ENCODE assay signal across 1 cellular context in the genomic region with DNA sequence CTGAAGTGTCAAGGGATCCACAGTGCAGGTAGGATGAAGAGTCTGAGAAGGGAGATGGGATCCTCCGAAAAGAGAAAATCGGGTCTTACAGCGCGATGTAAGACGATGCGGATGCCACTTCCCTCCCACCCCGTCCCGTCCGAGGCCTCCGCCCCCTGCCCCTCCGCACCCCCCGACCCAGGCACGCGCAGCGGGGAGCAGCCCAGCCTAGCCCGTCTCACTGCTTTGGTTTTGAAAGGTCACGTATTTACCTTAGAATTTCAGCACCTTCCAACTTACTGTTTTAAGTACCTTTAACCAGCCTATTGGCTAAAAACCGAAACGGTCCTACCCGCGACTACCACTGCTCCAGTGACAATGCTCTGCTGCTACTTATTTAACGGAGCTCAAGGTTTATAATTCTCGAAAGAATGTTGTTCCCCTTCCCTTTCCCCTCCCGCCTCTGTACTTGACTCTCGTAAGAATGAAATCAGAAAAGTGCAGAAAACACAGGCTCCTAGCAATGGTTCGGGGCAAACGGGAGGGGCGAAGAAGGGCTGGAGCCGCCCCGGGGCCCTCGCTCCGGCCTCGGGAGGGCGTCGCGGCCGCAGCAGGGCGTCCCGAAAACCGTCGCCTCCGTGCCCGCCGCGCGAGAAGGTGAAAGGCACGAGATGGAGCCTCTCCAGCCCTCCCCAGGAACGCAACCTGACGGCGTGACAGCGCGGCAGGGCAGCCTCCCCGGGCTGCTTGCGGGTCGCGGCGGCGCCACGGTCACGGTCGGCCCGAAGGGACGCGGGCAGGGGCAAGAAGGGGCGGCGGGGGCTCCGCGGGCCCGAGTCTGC.
A peak's percentile ranks its signal among the peaks of the same experiment; 100 is the strongest.
TF ChIP-seq lines count a peak whose summit lies in the region.

No MANE protein-coding gene starts in this region.

TF ChIP-seq in HepG2, 621 proteins besides CTCF, POLR2A, EP300 and RAD21 (continued from another document and continues in another):
- TF ChIP-seq CBX1 (IDR thresholded peaks at IDR 0.05; ENCODE audit: low read depth), result no peak
- TF ChIP-seq, protein P1, sequence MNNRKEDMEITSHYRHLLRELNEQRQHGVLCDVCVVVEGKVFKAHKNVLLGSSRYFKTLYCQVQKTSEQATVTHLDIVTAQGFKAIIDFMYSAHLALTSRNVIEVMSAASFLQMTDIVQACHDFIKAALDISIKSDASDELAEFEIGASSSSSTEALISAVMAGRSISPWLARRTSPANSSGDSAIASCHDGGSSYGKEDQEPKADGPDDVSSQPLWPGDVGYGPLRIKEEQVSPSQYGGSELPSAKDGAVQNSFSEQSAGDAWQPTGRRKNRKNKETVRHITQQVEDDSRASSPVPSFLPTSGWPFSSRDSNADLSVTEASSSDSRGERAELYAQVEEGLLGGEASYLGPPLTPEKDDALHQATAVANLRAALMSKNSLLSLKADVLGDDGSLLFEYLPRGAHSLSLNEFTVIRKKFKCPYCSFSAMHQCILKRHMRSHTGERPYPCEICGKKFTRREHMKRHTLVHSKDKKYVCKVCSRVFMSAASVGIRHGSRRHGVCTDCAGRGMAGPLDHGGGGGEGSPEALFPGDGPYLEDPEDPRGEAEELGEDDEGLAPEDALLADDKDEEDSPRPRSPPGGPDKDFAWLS (CRISPR knock-in tag; IDR thresholded peaks at IDR 0.05; ENCODE audit: borderline replicate concordance), result no peak
- TF ChIP-seq NFATC3 (CRISPR knock-in tag; IDR thresholded peaks at IDR 0.05), result 0 out of 2 replicates have a peak, but pooled peaks have one; percentile 37
- no peak for TF ChIP-seq MBD4 (IDR thresholded peaks at IDR 0.05; ENCODE audit: borderline replicate concordance, low read length)
- TF ChIP-seq, protein P2, sequence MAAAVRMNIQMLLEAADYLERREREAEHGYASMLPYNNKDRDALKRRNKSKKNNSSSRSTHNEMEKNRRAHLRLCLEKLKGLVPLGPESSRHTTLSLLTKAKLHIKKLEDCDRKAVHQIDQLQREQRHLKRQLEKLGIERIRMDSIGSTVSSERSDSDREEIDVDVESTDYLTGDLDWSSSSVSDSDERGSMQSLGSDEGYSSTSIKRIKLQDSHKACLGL (CRISPR knock-in tag; IDR thresholded peaks at IDR 0.05), result peak; percentile 50; the same call in 1 of the 2 replicates
- TF ChIP-seq ZNF672 (CRISPR knock-in tag; IDR thresholded peaks at IDR 0.05), result no peak
- TF ChIP-seq, protein P3, sequence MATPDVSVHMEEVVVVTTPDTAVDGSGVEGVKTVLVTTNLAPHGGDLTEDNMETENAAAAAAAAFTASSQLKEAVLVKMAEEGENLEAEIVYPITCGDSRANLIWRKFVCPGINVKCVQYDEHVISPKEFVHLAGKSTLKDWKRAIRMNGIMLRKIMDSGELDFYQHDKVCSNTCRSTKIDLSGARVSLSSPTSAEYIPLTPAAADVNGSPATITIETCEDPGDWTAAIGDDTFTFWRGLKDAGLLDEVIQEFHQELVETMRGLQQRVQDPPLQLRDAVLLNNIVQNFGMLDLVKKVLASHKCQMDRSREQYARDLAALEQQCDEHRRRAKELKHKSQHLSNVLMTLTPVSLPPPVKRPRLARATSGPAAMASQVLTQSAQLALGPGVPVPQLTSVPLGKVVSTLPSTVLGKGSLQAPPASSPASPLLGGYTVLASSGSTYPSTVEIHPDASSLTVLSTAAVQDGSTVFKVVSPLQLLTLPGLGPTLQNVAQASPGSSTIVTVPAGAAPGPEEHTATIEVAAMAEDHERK (CRISPR knock-in tag; IDR thresholded peaks at IDR 0.05; ENCODE audit: low read depth), result no peak
- TF ChIP-seq GABPB1 (CRISPR knock-in tag; IDR thresholded peaks at IDR 0.05), result no peak
- TF ChIP-seq U2AF2 (IDR thresholded peaks at IDR 0.05; ENCODE audit: low read depth, low read length), result no peak
- no peak for TF ChIP-seq KAT8 (CRISPR knock-in tag; IDR thresholded peaks at IDR 0.05)
- no peak for TF ChIP-seq EZH2 (conservative IDR thresholded peaks at IDR 0.05; ENCODE audit: low read depth, low read length)
- TF ChIP-seq, protein P4, sequence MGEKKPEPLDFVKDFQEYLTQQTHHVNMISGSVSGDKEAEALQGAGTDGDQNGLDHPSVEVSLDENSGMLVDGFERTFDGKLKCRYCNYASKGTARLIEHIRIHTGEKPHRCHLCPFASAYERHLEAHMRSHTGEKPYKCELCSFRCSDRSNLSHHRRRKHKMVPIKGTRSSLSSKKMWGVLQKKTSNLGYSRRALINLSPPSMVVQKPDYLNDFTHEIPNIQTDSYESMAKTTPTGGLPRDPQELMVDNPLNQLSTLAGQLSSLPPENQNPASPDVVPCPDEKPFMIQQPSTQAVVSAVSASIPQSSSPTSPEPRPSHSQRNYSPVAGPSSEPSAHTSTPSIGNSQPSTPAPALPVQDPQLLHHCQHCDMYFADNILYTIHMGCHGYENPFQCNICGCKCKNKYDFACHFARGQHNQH (CRISPR knock-in tag; IDR thresholded peaks at IDR 0.05), result 0 out of 2 replicates have a peak, but pooled peaks have one; percentile 1
- no peak for TF ChIP-seq MLLT10 (CRISPR knock-in tag; IDR thresholded peaks at IDR 0.05)
- no peak for TF ChIP-seq ZBTB8A (CRISPR knock-in tag; IDR thresholded peaks at IDR 0.05; ENCODE audit: borderline replicate concordance, low read depth)
- TF ChIP-seq, protein P5, sequence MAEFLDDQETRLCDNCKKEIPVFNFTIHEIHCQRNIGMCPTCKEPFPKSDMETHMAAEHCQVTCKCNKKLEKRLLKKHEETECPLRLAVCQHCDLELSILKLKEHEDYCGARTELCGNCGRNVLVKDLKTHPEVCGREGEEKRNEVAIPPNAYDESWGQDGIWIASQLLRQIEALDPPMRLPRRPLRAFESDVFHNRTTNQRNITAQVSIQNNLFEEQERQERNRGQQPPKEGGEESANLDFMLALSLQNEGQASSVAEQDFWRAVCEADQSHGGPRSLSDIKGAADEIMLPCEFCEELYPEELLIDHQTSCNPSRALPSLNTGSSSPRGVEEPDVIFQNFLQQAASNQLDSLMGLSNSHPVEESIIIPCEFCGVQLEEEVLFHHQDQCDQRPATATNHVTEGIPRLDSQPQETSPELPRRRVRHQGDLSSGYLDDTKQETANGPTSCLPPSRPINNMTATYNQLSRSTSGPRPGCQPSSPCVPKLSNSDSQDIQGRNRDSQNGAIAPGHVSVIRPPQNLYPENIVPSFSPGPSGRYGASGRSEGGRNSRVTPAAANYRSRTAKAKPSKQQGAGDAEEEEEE (CRISPR knock-in tag; IDR thresholded peaks at IDR 0.05; ENCODE audit: borderline replicate concordance), result no peak
- TF ChIP-seq, protein P6, sequence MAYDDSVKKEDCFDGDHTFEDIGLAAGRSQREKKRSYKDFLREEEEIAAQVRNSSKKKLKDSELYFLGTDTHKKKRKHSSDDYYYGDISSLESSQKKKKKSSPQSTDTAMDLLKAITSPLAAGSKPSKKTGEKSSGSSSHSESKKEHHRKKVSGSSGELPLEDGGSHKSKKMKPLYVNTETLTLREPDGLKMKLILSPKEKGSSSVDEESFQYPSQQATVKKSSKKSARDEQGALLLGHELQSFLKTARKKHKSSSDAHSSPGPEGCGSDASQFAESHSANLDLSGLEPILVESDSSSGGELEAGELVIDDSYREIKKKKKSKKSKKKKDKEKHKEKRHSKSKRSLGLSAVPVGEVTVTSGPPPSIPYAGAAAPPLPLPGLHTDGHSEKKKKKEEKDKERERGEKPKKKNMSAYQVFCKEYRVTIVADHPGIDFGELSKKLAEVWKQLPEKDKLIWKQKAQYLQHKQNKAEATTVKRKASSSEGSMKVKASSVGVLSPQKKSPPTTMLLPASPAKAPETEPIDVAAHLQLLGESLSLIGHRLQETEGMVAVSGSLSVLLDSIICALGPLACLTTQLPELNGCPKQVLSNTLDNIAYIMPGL (CRISPR knock-in tag; IDR thresholded peaks at IDR 0.05; ENCODE audit: borderline replicate concordance in 1 of 2, low read depth in 1 of 2), result 0 out of 4 replicates have a peak, but pooled peaks of 1 of the 2 experiments have one; percentile 19
- TF ChIP-seq, protein P7, sequence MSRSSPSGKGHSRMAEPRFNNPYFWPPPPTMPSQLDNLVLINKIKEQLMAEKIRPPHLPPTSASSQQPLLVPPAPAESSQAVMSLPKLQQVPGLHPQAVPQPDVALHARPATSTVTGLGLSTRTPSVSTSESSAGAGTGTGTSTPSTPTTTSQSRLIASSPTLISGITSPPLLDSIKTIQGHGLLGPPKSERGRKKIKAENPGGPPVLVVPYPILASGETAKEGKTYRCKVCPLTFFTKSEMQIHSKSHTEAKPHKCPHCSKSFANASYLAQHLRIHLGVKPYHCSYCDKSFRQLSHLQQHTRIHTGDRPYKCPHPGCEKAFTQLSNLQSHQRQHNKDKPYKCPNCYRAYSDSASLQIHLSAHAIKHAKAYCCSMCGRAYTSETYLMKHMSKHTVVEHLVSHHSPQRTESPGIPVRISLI (CRISPR knock-in tag; IDR thresholded peaks at IDR 0.05; ENCODE audit: borderline replicate concordance), result no peak
- no peak for TF ChIP-seq ZNF878 (CRISPR knock-in tag; IDR thresholded peaks at IDR 0.05)
- TF ChIP-seq BORCS8-MEF2B (CRISPR knock-in tag; IDR thresholded peaks at IDR 0.05), result 0 out of 2 replicates have a peak, but pooled peaks have one; percentile 20
- TF ChIP-seq, protein P8, sequence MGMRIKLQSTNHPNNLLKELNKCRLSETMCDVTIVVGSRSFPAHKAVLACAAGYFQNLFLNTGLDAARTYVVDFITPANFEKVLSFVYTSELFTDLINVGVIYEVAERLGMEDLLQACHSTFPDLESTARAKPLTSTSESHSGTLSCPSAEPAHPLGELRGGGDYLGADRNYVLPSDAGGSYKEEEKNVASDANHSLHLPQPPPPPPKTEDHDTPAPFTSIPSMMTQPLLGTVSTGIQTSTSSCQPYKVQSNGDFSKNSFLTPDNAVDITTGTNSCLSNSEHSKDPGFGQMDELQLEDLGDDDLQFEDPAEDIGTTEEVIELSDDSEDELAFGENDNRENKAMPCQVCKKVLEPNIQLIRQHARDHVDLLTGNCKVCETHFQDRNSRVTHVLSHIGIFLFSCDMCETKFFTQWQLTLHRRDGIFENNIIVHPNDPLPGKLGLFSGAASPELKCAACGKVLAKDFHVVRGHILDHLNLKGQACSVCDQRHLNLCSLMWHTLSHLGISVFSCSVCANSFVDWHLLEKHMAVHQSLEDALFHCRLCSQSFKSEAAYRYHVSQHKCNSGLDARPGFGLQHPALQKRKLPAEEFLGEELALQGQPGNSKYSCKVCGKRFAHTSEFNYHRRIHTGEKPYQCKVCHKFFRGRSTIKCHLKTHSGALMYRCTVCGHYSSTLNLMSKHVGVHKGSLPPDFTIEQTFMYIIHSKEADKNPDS (CRISPR knock-in tag; IDR thresholded peaks at IDR 0.05), result no peak
- no peak; the same call in 1 of the 2 replicates for TF ChIP-seq ZSCAN31 (CRISPR knock-in tag; IDR thresholded peaks at IDR 0.05; ENCODE audit: low read depth)
- TF ChIP-seq REPIN1 (CRISPR knock-in tag; IDR thresholded peaks at IDR 0.05; ENCODE audit: borderline replicate concordance, low read depth), result 0 out of 2 replicates have a peak, but pooled peaks have one; percentile 11
- TF ChIP-seq, protein P9, sequence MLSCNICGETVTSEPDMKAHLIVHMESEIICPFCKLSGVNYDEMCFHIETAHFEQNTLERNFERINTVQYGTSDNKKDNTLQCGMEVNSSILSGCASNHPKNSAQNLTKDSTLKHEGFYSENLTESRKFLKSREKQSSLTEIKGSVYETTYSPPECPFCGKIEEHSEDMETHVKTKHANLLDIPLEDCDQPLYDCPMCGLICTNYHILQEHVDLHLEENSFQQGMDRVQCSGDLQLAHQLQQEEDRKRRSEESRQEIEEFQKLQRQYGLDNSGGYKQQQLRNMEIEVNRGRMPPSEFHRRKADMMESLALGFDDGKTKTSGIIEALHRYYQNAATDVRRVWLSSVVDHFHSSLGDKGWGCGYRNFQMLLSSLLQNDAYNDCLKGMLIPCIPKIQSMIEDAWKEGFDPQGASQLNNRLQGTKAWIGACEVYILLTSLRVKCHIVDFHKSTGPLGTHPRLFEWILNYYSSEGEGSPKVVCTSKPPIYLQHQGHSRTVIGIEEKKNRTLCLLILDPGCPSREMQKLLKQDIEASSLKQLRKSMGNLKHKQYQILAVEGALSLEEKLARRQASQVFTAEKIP (CRISPR knock-in tag; IDR thresholded peaks at IDR 0.05; ENCODE audit: borderline replicate concordance), result no peak
- no peak for TF ChIP-seq ZNF746 (CRISPR knock-in tag; IDR thresholded peaks at IDR 0.05)
- TF ChIP-seq PHB2 (IDR thresholded peaks at IDR 0.05; ENCODE audit: partially characterized antibody), result no peak
- no peak for TF ChIP-seq KDM4B (CRISPR knock-in tag; IDR thresholded peaks at IDR 0.05)
- TF ChIP-seq ZNF253 (CRISPR knock-in tag; IDR thresholded peaks at IDR 0.05; ENCODE audit: borderline replicate concordance), result no peak
- TF ChIP-seq, protein P10, sequence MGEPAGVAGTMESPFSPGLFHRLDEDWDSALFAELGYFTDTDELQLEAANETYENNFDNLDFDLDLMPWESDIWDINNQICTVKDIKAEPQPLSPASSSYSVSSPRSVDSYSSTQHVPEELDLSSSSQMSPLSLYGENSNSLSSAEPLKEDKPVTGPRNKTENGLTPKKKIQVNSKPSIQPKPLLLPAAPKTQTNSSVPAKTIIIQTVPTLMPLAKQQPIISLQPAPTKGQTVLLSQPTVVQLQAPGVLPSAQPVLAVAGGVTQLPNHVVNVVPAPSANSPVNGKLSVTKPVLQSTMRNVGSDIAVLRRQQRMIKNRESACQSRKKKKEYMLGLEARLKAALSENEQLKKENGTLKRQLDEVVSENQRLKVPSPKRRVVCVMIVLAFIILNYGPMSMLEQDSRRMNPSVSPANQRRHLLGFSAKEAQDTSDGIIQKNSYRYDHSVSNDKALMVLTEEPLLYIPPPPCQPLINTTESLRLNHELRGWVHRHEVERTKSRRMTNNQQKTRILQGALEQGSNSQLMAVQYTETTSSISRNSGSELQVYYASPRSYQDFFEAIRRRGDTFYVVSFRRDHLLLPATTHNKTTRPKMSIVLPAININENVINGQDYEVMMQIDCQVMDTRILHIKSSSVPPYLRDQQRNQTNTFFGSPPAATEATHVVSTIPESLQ (CRISPR knock-in tag; conservative IDR thresholded peaks at IDR 0.05), result no peak
- peak; percentile 55; the same call in 1 of the 2 replicates for TF ChIP-seq KDM5B (CRISPR knock-in tag; IDR thresholded peaks at IDR 0.05; ENCODE audit: borderline replicate concordance)
- no peak for TF ChIP-seq HOXA3 (CRISPR knock-in tag; IDR thresholded peaks at IDR 0.05)
- TF ChIP-seq ZNF674 (CRISPR knock-in tag; IDR thresholded peaks at IDR 0.05; ENCODE audit: low read depth), result no peak
- no peak for TF ChIP-seq ZNF34 (CRISPR knock-in tag; IDR thresholded peaks at IDR 0.05; ENCODE audit: borderline replicate concordance)
- TF ChIP-seq, protein P11, sequence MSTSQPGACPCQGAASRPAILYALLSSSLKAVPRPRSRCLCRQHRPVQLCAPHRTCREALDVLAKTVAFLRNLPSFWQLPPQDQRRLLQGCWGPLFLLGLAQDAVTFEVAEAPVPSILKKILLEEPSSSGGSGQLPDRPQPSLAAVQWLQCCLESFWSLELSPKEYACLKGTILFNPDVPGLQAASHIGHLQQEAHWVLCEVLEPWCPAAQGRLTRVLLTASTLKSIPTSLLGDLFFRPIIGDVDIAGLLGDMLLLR (CRISPR knock-in tag; IDR thresholded peaks at IDR 0.05), result no peak
- no peak for TF ChIP-seq THYN1 (CRISPR knock-in tag; IDR thresholded peaks at IDR 0.05; ENCODE audit: borderline replicate concordance, low read depth)
